In genomic region chr2:7655629-7656028, GRCh38 we compare ENCODE assay signal across 20 cellular contexts.
"Had no signal": no experiment of that assay in that cellular context is flagged by ENCODE, and none has a peak within 500 bp of the region (broad histone marks: within the 10 kb centered on the region; RNA-seq: fewer than 3 reads in every experiment).

No MANE protein-coding gene starts in this region.

- H3K9me3 ChIP-seq: SK-N-SH had no signal

- H3K9ac ChIP-seq: SK-N-SH had no signal

- H3K4me2 ChIP-seq: SK-N-SH had no signal

- DNase-seq: KBM-7, MV-4-11, NCI-H1048, NCI-H1105, NCI-H1417, NCI-H187, NCI-H2029, NCI-H2081 treated with DMSO at 0.1 percent for 48 hours, NCI-H2171, NCI-H226, NCI-H446, NCI-H510A, NCI-H524 treated with DMSO at 0.1 percent for 48 hours, NCI-H69, NCI-H774, RPMI8226, SHP77, SK-N-SH, SW 1271 had no signal

- FAIRE-seq: RCC 7860 had no signal
